1 cellular context compared by ENCODE assay signal in the genomic region with DNA sequence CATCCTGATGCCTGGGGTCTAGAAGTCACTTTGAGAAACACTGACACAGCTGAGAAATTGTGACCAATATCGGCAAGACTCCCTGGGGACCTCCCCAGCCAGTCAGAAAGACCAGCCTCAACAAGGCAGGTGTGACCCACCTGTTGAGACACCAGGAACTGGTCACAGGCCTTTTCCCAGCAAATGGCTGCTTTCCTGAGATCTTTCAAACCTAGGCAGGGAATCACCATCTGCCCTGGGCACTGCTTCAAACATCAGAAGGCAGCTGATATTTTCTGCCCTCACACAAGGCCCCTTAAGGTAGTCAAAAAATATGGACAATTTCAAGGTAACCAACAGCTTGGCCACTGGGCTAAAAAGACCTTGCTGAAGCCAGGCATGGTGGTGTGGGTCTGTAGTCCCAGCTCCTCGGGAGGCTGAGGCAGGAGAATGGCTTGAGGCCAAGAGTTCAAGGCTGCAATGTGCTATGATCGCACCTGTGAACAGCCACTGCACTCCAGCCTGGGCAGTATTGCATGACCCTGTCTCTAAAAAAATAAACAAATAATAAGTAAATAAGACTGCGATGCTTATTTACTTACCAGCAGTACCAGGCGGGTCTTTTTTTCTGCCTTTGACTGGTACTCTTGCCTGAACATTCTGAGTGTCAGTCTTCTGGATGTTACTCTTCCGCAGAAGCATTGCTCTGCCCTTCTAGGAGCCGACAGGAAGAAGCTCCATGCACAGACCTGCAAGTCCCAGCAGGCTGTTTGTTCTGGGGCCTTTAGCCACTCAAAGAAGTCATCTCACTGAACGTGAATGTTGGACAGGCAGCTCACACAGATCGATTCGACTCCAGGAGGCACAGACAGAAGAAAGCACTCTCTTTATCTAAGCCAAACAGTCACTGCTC.
TF ChIP-seq lines count a peak whose summit lies in the region.

No MANE protein-coding gene starts in this region.

TF ChIP-seq in liver, 16 proteins besides CTCF, POLR2A, EP300 and RAD21 (continued from another document):
- TF ChIP-seq, protein P1, sequence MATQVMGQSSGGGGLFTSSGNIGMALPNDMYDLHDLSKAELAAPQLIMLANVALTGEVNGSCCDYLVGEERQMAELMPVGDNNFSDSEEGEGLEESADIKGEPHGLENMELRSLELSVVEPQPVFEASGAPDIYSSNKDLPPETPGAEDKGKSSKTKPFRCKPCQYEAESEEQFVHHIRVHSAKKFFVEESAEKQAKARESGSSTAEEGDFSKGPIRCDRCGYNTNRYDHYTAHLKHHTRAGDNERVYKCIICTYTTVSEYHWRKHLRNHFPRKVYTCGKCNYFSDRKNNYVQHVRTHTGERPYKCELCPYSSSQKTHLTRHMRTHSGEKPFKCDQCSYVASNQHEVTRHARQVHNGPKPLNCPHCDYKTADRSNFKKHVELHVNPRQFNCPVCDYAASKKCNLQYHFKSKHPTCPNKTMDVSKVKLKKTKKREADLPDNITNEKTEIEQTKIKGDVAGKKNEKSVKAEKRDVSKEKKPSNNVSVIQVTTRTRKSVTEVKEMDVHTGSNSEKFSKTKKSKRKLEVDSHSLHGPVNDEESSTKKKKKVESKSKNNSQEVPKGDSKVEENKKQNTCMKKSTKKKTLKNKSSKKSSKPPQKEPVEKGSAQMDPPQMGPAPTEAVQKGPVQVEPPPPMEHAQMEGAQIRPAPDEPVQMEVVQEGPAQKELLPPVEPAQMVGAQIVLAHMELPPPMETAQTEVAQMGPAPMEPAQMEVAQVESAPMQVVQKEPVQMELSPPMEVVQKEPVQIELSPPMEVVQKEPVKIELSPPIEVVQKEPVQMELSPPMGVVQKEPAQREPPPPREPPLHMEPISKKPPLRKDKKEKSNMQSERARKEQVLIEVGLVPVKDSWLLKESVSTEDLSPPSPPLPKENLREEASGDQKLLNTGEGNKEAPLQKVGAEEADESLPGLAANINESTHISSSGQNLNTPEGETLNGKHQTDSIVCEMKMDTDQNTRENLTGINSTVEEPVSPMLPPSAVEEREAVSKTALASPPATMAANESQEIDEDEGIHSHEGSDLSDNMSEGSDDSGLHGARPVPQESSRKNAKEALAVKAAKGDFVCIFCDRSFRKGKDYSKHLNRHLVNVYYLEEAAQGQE (IDR thresholded peaks at IDR 0.05) = peak; percentile 69
- TF ChIP-seq RXRA (IDR thresholded peaks at IDR 0.05) (peak; percentile 77 to 92), YY1 (IDR thresholded peaks at IDR 0.05) (peak; percentile 75), HNF4G (IDR thresholded peaks at IDR 0.05) (peak; percentile 11), SP1 (IDR thresholded peaks at IDR 0.05) (peak; percentile 70), EGR1 (IDR thresholded peaks at IDR 0.05; ENCODE audit: low read depth in 2 of 2) (peak in 1 of 2 donors; percentile 51), FOXA2 (IDR thresholded peaks at IDR 0.05) (peak; percentile 99), NR2F2 (IDR thresholded peaks at IDR 0.05) (peak; percentile 37), GABPA (IDR thresholded peaks at IDR 0.05 in 1 of 2, conservative IDR thresholded peaks at IDR 0.05 in 1 of 2) (no peak)
- TF ChIP-seq, protein P2, sequence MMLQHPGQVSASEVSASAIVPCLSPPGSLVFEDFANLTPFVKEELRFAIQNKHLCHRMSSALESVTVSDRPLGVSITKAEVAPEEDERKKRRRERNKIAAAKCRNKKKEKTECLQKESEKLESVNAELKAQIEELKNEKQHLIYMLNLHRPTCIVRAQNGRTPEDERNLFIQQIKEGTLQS (IDR thresholded peaks at IDR 0.05) = peak; percentile 25
